ENCODE assay signal across 28 cellular contexts in the genomic region with DNA sequence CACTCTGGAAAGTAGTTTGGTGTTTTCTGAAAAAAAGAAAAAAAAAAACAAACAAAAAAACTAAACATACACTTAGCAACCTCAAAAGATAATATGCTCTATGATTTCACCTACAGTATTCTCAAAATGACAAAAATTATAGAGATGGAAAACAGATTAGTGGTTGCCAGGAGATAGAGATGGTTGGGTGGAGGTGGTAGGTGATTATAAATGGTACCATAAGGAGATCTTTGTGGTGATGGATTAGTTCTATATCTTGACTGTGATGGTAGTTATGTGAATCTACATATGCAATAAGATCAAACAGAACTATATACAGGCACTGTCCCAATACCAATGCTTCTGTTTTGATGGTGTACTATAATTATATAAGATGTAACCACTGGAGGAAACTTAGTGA. TPM values are rescaled to one million over a fixed set of nuclear protein-coding genes. Genes with fewer than 3 reads are reported as not detected.
DNase-seq lines count a peak whose midpoint lies in the region; ATAC-seq, FAIRE-seq and TF ChIP-seq lines count a peak whose summit lies in the region.
"Had no signal": no experiment of that assay in that cellular context is flagged by ENCODE, and none has a peak within 500 bp of the region (broad histone marks: within the 10 kb centered on the region; RNA-seq: fewer than 3 reads in every experiment).

No MANE protein-coding gene starts in this region.

- peak overlapping the region; percentile 14 for H3K4me3 ChIP-seq in CD4-positive, CD25-positive, alpha-beta regulatory T cell (ENCODE audit: low read depth, low read length)
- H3K4me3 ChIP-seq in left ventricle myocardium inferior: no peak overlapping the region
- H3K4me3 ChIP-seq: adrenal gland, esophagus squamous epithelium, psoas muscle, SK-N-MC had no signal

- peaks cover 11% of the 10 kb centered on the region for H3K4me1 ChIP-seq in CD4-positive, CD25-positive, alpha-beta regulatory T cell (ENCODE audit: control insufficient read depth, insufficient read depth, low read length, poor library complexity, severe bottlenecking)
- peaks cover 17% of the 10 kb centered on the region for H3K4me1 ChIP-seq in left ventricle myocardium inferior
- H3K4me1 ChIP-seq: psoas muscle had no signal

- peak overlapping the region; percentile 13 for H3K27ac Mint-ChIP-seq in activated T-cell treated with anti-CD3 and anti-CD28 coated beads, Interleukin-2, amount 50 U/mL, for 24 hours
- H3K27ac Mint-ChIP-seq in CD4-positive, CD25-positive, alpha-beta regulatory T cell: peak overlapping the region; percentile 24 to 85 (median 82)
- H3K27ac Mint-ChIP-seq in activated B cell treated with CpG ODN at 0.5 μM for 24 hours (peak overlapping the region; percentile 44), immature natural killer cell (peak overlapping the region in 5 of 6 donors; percentile 3 to 58 (median 38))
- H3K27ac Mint-ChIP-seq: dendritic cell treated with granulocyte-macrophage colony-stimulating factor and Interleukin-4, amounts not matched to agents 40 ng/mL and 50 ng/mL, for 4 days had no signal

- no peak overlapping the region for H3K4me3 Mint-ChIP-seq in activated T-cell treated with anti-CD3 and anti-CD28 coated beads, Interleukin-2, amount 50 U/mL, for 24 hours
- peak overlapping the region in 3 of 4 donors; percentile 2 to 7 (median 5) for H3K4me3 Mint-ChIP-seq in CD4-positive, CD25-positive, alpha-beta regulatory T cell
- H3K4me3 Mint-ChIP-seq in activated B cell treated with CpG ODN at 0.5 μM for 24 hours (no peak overlapping the region), immature natural killer cell (peak overlapping the region in 1 of 5 donors; percentile 5)
- H3K4me3 Mint-ChIP-seq: dendritic cell treated with granulocyte-macrophage colony-stimulating factor and Interleukin-4, amounts not matched to agents 40 ng/mL and 50 ng/mL, for 4 days had no signal

- no peaks in the 10 kb centered on the region for H3K9me3 Mint-ChIP-seq in activated T-cell treated with anti-CD3 and anti-CD28 coated beads, Interleukin-2, amount 50 U/mL, for 24 hours
- H3K9me3 Mint-ChIP-seq in CD4-positive, CD25-positive, alpha-beta regulatory T cell: peaks cover 0 to 2% (median 0%) of the 10 kb centered on the region in 7 donors
- H3K9me3 Mint-ChIP-seq in activated B cell treated with CpG ODN at 0.5 μM for 24 hours (no peaks in the 10 kb centered on the region), immature natural killer cell (no peaks in the 10 kb centered on the region)
- H3K9me3 Mint-ChIP-seq: CD8-positive, alpha-beta memory T cell; dendritic cell treated with granulocyte-macrophage colony-stimulating factor and Interleukin-4, amounts not matched to agents 40 ng/mL and 50 ng/mL, for 4 days; naive thymus-derived CD8-positive, alpha-beta T cell had no signal

- no peak for FAIRE-seq in GM12891 (lab: Jason Lieb, UNC)
- FAIRE-seq: H1, kidney had no signal

- TF ChIP-seq CTCF in activated B cell treated with CpG ODN at 0.5 μM for 24 hours (IDR thresholded peaks at IDR 0.05) (no peak), left ventricle myocardium inferior (IDR thresholded peaks at IDR 0.05; ENCODE audit: borderline replicate concordance) (no peak)

- H3K36me3 Mint-ChIP-seq in activated T-cell treated with anti-CD3 and anti-CD28 coated beads, Interleukin-2, amount 50 U/mL, for 24 hours (ENCODE audit: low read depth): peaks cover 19% of the 10 kb centered on the region
- peaks cover 7% of the 10 kb centered on the region for H3K36me3 Mint-ChIP-seq in CD4-positive, CD25-positive, alpha-beta regulatory T cell
- H3K36me3 Mint-ChIP-seq in activated B cell treated with CpG ODN at 0.5 μM for 24 hours (ENCODE audit: low read depth): peaks cover 27% of the 10 kb centered on the region
- no peaks in the 10 kb centered on the region for H3K36me3 Mint-ChIP-seq in immature natural killer cell

- DNase-seq in activated T-cell treated with anti-CD3 and anti-CD28 coated beads, Interleukin-2, amount 50 U/mL, for 24 hours: no peak
- DNase-seq in activated T-cell treated with anti-CD3 and anti-CD28 coated beads, Interleukin-2, amount 50 U/mL, for 1 hour: no peak
- no peak for DNase-seq in CD4-positive, CD25-positive, alpha-beta regulatory T cell
- DNase-seq in activated B cell treated with CpG ODN at 0.5 μM for 24 hours (no peak), immature natural killer cell (no peak), cerebellar cortex (ENCODE audit: low spot score) (no peak), left ventricle myocardium inferior (no peak), GM12891 (ENCODE audit: insufficient read length, low spot score) (no peak)
- DNase-seq: adrenal gland; CD8-positive, alpha-beta memory T cell; central memory CD4-positive, alpha-beta T cell; esophagus squamous epithelium; foreskin keratinocyte; head of caudate nucleus; KBM-7; kidney; naive thymus-derived CD8-positive, alpha-beta T cell; NCI-H2029; NCI-H524 treated with DMSO at 0.1 percent for 48 hours; PC-3; psoas muscle; stimulated activated CD4-positive, alpha-beta T cell treated with anti-CD3 and anti-CD28 coated beads, Interleukin-12 subunit alpha, Interleukin-12 subunit beta, amount 100 ng/mL, for 4 hours; stimulated activated CD4-positive, alpha-beta T cell treated with anti-CD3 and anti-CD28 coated beads, Interleukin-4, amount 100 ng/mL, for 1 hour; substantia nigra had no signal

- H3K4me1 Mint-ChIP-seq in activated T-cell treated with anti-CD3 and anti-CD28 coated beads, Interleukin-2, amount 50 U/mL, for 24 hours (ENCODE audit: low read depth): peaks cover 50% of the 10 kb centered on the region
- H3K4me1 Mint-ChIP-seq in CD4-positive, CD25-positive, alpha-beta regulatory T cell: peaks cover 40 to 82% (median 67%) of the 10 kb centered on the region in 4 donors
- H3K4me1 Mint-ChIP-seq in activated B cell treated with CpG ODN at 0.5 μM for 24 hours (peaks cover 54% of the 10 kb centered on the region), immature natural killer cell (peaks cover 59 to 74% of the 10 kb centered on the region in 2 donors)

- CTCF ChIA-PET in activated B cell treated with CpG ODN at 0.5 μM for 24 hours (lab: Charles Lee): no interaction called here

- no peaks in the 10 kb centered on the region for H3K9me3 ChIP-seq in CD4-positive, CD25-positive, alpha-beta regulatory T cell (ENCODE audit: control insufficient read depth in 2 of 2, low read length in 2 of 2)
- no peaks in the 10 kb centered on the region for H3K9me3 ChIP-seq in left ventricle myocardium inferior (replicated peaks)
- H3K9me3 ChIP-seq: adrenal gland, esophagus squamous epithelium, psoas muscle had no signal

- no peaks in the 10 kb centered on the region for H3K27me3 Mint-ChIP-seq in activated T-cell treated with anti-CD3 and anti-CD28 coated beads, Interleukin-2, amount 50 U/mL, for 24 hours
- no peaks in the 10 kb centered on the region for H3K27me3 Mint-ChIP-seq in CD4-positive, CD25-positive, alpha-beta regulatory T cell
- no peaks in the 10 kb centered on the region for H3K27me3 Mint-ChIP-seq in activated B cell treated with CpG ODN at 0.5 μM for 24 hours
- peaks cover 0 to 2% (median 0%) of the 10 kb centered on the region in 3 donors for H3K27me3 Mint-ChIP-seq in immature natural killer cell (ENCODE audit: low read depth in 3 of 3)
- H3K27me3 Mint-ChIP-seq: CD8-positive, alpha-beta memory T cell; dendritic cell treated with granulocyte-macrophage colony-stimulating factor and Interleukin-4, amounts not matched to agents 40 ng/mL and 50 ng/mL, for 4 days; naive thymus-derived CD8-positive, alpha-beta T cell had no signal

- no peak for ATAC-seq in CD4-positive, CD25-positive, alpha-beta regulatory T cell (ENCODE audit: low read depth in 2 of 2)
- ATAC-seq in activated B cell treated with CpG ODN at 0.5 μM for 24 hours (ENCODE audit: low read depth): no peak
- ATAC-seq: foreskin keratinocyte, PC-3, psoas muscle, sciatic nerve had no signal

- POLR2A ChIA-PET in activated B cell treated with CpG ODN at 0.5 μM for 24 hours (lab: Charles Lee): interaction anchor here (0.6 kb wide), 1 partner anchor 534 kb away, joined by 3 read pairs; no protein-coding TSS in a partner anchor

- peaks cover under 1% of the 10 kb centered on the region for H3K36me3 ChIP-seq in CD4-positive, CD25-positive, alpha-beta regulatory T cell (ENCODE audit: control insufficient read depth, insufficient read depth, low read length)
- no peaks in the 10 kb centered on the region for H3K36me3 ChIP-seq in left ventricle myocardium inferior
- H3K36me3 ChIP-seq: adrenal gland had no signal

- TF ChIP-seq POLR2A in GM12891 (IDR thresholded peaks at IDR 0.05; ENCODE audit: low read depth, low read length): no peak

- H3K27ac ChIP-seq in CD4-positive, CD25-positive, alpha-beta regulatory T cell (ENCODE audit: insufficient read depth, low read length, poor library complexity, severe bottlenecking): no peak overlapping the region
- no peak overlapping the region for H3K27ac ChIP-seq in left ventricle myocardium inferior (replicated peaks)
- H3K27ac ChIP-seq: adrenal gland, esophagus squamous epithelium, psoas muscle, SK-N-MC had no signal

- intact Hi-C loops in activated B cell treated with CpG ODN at 0.5 μM for 24 hours (cut with micrococcal nuclease): no loop called here
- intact Hi-C loops in left ventricle myocardium inferior (cut with micrococcal nuclease): no loop called here

- H3K27me3 ChIP-seq in CD4-positive, CD25-positive, alpha-beta regulatory T cell (ENCODE audit: control insufficient read depth, insufficient read depth, low read length): no peaks in the 10 kb centered on the region
- no peaks in the 10 kb centered on the region for H3K27me3 ChIP-seq in left ventricle myocardium inferior (ENCODE audit: low read depth)
- H3K27me3 ChIP-seq: adrenal gland, esophagus squamous epithelium, foreskin keratinocyte had no signal

TF ChIP-seq in GM12891, 5 proteins besides CTCF, POLR2A, EP300 and RAD21:
- TF ChIP-seq POLR2AphosphoS5 (IDR thresholded peaks at IDR 0.05; ENCODE audit: low read depth, low read length) (no peak), TAF1 (IDR thresholded peaks at IDR 0.05; ENCODE audit: low read depth, low read length) (no peak), PAX5 (IDR thresholded peaks at IDR 0.05; ENCODE audit: insufficient read depth, low read length, severe bottlenecking) (no peak), POU2F2 (IDR thresholded peaks at IDR 0.05; ENCODE audit: low read depth, low read length) (no peak), SPI1 (IDR thresholded peaks at IDR 0.05; ENCODE audit: low read depth, low read length) (no peak)

RNA-seq across cellular contexts. Expression of gene PTBP3, which starts 32.0 kb away (rescaled TPM):
- total RNA-seq in CD4-positive, CD25-positive, alpha-beta regulatory T cell: 144 TPM
- 10 to 100 TPM; 49.5 to 56.8 (median 52.8) TPM for polyA plus RNA-seq in CD4-positive, CD25-positive, alpha-beta regulatory T cell
- total RNA-seq in activated B cell treated with CpG ODN at 0.5 μM for 24 hours: 106 and 125 TPM in 2 replicates
- 10 to 100 TPM; 42.5 to 49.0 (median 42.9) TPM for polyA plus RNA-seq in immature natural killer cell
- 12.7 TPM for total RNA-seq in left ventricle myocardium inferior
- 20.1 TPM for polyA plus RNA-seq in GM12891 (2012; ENCODE audit: low read depth, missing spikeins)

Comparison
In these comparisons a context has a peak if more than half of its experiments do, and no peak if none do; other contexts are left out.
1. H3K27ac Mint-ChIP-seq: peak in every context shown above with its lines; median percentile 82 in CD4-positive, CD25-positive, alpha-beta regulatory T cell; 44 in activated B cell treated with CpG ODN at 0.5 μM for 24 hours; 38 in immature natural killer cell; 13 in activated T-cell treated with anti-CD3 and anti-CD28 coated beads, Interleukin-2, amount 50 U/mL, for 24 hours.
2. H3K4me3 Mint-ChIP-seq: peak in CD4-positive, CD25-positive, alpha-beta regulatory T cell (3 of 4); none in activated T-cell treated with anti-CD3 and anti-CD28 coated beads, Interleukin-2, amount 50 U/mL, for 24 hours (single experiment) and activated B cell treated with CpG ODN at 0.5 μM for 24 hours (single experiment).